Comparison of ENCODE assay signal across 8 cellular contexts in the genomic region with DNA sequence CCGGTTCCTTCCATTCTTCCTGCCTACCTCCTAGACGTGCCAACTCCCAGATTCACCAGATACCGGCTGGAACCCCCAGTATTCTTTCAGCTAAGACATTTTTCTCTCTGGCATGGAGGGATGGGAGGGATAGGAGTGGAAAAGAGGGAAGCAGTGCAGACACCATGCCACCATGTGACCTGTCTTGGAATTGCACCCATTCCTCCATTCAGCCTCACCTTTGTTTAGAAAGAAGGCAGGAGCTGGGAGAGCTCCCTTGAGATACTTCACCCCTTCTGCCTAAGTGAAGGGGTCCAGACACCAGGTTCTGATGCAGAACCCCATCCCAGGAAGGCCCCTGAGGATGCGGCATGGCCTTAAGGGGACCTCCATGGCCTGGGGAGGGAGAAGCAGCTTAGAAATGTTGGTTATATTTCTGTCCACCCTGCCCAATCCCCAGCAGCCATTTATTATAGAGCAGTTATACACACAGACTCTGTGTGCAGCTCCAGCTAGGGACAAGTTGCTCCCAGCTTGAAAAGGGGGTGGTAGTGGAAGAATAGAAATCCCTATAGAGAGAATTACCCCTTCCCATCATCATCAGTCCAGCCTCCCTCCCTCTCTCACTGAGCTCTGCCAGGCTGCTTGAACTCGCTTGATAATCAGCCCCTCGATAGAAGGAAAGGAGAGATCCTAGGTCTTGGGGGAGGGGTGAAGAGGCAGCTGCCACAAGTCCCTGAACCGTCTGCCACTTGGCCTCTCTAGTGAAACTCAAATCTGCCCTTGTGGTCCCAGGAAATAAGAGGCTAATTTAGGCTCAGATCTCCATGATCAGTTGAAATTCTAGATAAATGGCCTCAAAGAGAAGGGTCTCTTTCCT. TPM values are rescaled to one million over a fixed set of nuclear protein-coding genes. Genes with fewer than 3 reads are reported as not detected.
DNase-seq lines count a peak whose midpoint lies in the region; ATAC-seq and TF ChIP-seq lines count a peak whose summit lies in the region.

No MANE protein-coding gene starts in this region.

- peaks cover 26 to 31% of the 10 kb centered on the region in 2 donors for H3K36me3 ChIP-seq in ascending aorta
- H3K36me3 ChIP-seq in stomach smooth muscle (ENCODE audit: control insufficient read depth in 2 of 2, insufficient read depth in 2 of 2, low read length in 2 of 2), result peaks cover 14 to 26% of the 10 kb centered on the region in 2 donors

- H3K4me3 Mint-ChIP-seq in activated CD4-positive, alpha-beta T cell treated with anti-CD3 and anti-CD28 coated beads for 36 hours, result no peak overlapping the region
- H3K4me3 Mint-ChIP-seq in activated CD4-positive, alpha-beta T cell treated with anti-CD3 and anti-CD28 coated beads, Interleukin-2, amount 10 ng/mL, durations not matched to agents 7 days and 5 days, result no peak overlapping the region

- H3K27me3 ChIP-seq in ascending aorta (no peaks in the 10 kb centered on the region), stomach smooth muscle (ENCODE audit: control insufficient read depth in 1 of 2, insufficient read depth in 2 of 2, low read length in 2 of 2) (no peaks in the 10 kb centered on the region)

- intact Hi-C loops in activated CD4-positive, alpha-beta T cell treated with anti-CD3 and anti-CD28 coated beads for 36 hours (cut with DNase I, micrococcal nuclease), result no loop called here
- intact Hi-C loops in ascending aorta (cut with DNase I), result loop anchor here (1.0 to 10.0 kb wide), 10 partner anchors 95 to 1180 kb away; partner anchors contain the start of genes CCDC107, DNAI1, FAM219A and IL11RA

- peak; percentile 49 to 59 (median 54) for TF ChIP-seq CTCF in ascending aorta (IDR thresholded peaks at IDR 0.05)

- no peak for DNase-seq in activated CD4-positive, alpha-beta T cell treated with anti-CD3 and anti-CD28 coated beads for 36 hours
- DNase-seq in activated CD4-positive, alpha-beta T cell treated with anti-CD3 and anti-CD28 coated beads, Interleukin-2, amount 10 ng/mL, durations not matched to agents 7 days and 5 days, result no peak
- DNase-seq in NCI-H1694 (lab: John Stamatoyannopoulos, UW) (peak; percentile 68), ascending aorta (ENCODE audit: low spot score in 2 of 2) (peak in 1 of 2 donors; percentile 72), islet precursor cell (peak; percentile 78), RPMI8226 (no peak)

- H3K4me3 ChIP-seq in ascending aorta (peak overlapping the region; percentile 24 to 57), stomach smooth muscle (ENCODE audit: low read length in 2 of 2) (peak overlapping the region; percentile 26 to 57)

- no peaks in the 10 kb centered on the region for H3K27me3 Mint-ChIP-seq in activated CD4-positive, alpha-beta T cell treated with anti-CD3 and anti-CD28 coated beads for 36 hours
- no peaks in the 10 kb centered on the region for H3K27me3 Mint-ChIP-seq in activated CD4-positive, alpha-beta T cell treated with anti-CD3 and anti-CD28 coated beads, Interleukin-2, amount 10 ng/mL, durations not matched to agents 7 days and 5 days

- peaks cover 54% of the 10 kb centered on the region for H3K4me1 Mint-ChIP-seq in activated CD4-positive, alpha-beta T cell treated with anti-CD3 and anti-CD28 coated beads for 36 hours
- H3K4me1 Mint-ChIP-seq in activated CD4-positive, alpha-beta T cell treated with anti-CD3 and anti-CD28 coated beads, Interleukin-2, amount 10 ng/mL, durations not matched to agents 7 days and 5 days, result peaks cover 17% of the 10 kb centered on the region

- CTCF ChIA-PET in activated CD4-positive, alpha-beta T cell treated with anti-CD3 and anti-CD28 coated beads for 36 hours (lab: Charles Lee), result interaction anchor here (0.6 to 4.2 kb wide), 9 partner anchors 8 to 100 kb away, joined by 3 to 24 read pairs (median 4); no protein-coding TSS in a partner anchor
- CTCF ChIA-PET in activated CD4-positive, alpha-beta T cell treated with anti-CD3 and anti-CD28 coated beads, Interleukin-2, amount 10 ng/mL, durations not matched to agents 7 days and 5 days (lab: Charles Lee), result interaction anchor here (0.6 to 2.0 kb wide), 7 partner anchors 10 to 302 kb away, joined by 3 to 7 read pairs (median 3); partner anchors contain the start of gene PIGO

- H3K27ac Mint-ChIP-seq in activated CD4-positive, alpha-beta T cell treated with anti-CD3 and anti-CD28 coated beads for 36 hours, result peak overlapping the region; percentile 13
- no peak overlapping the region for H3K27ac Mint-ChIP-seq in activated CD4-positive, alpha-beta T cell treated with anti-CD3 and anti-CD28 coated beads, Interleukin-2, amount 10 ng/mL, durations not matched to agents 7 days and 5 days

- H3K27ac ChIP-seq in ascending aorta, result peak overlapping the region; percentile 98 to 100
- H3K27ac ChIP-seq in stomach smooth muscle (ENCODE audit: low read length), result peak overlapping the region; percentile 100

- no peaks in the 10 kb centered on the region for H3K9me3 ChIP-seq in ascending aorta
- H3K9me3 ChIP-seq in stomach smooth muscle (ENCODE audit: control insufficient read depth in 2 of 2, low read length in 2 of 2), result no peaks in the 10 kb centered on the region

- no peak for ATAC-seq in activated CD4-positive, alpha-beta T cell treated with anti-CD3 and anti-CD28 coated beads for 36 hours
- no peak for ATAC-seq in HG03457 (IDR thresholded peaks at IDR 0.05; ENCODE audit: unreplicated experiment)

- peak overlapping the region; percentile 87 to 93 for H3K9ac ChIP-seq in stomach smooth muscle (ENCODE audit: low read length in 2 of 2)

- H3K36me3 Mint-ChIP-seq in activated CD4-positive, alpha-beta T cell treated with anti-CD3 and anti-CD28 coated beads for 36 hours (ENCODE audit: low read depth), result peaks cover 8% of the 10 kb centered on the region
- no peaks in the 10 kb centered on the region for H3K36me3 Mint-ChIP-seq in activated CD4-positive, alpha-beta T cell treated with anti-CD3 and anti-CD28 coated beads, Interleukin-2, amount 10 ng/mL, durations not matched to agents 7 days and 5 days (ENCODE audit: low read depth)

- POLR2A ChIA-PET in activated CD4-positive, alpha-beta T cell treated with anti-CD3 and anti-CD28 coated beads for 36 hours (lab: Charles Lee), result interaction anchor here (0.6 kb wide), 1 partner anchor 19 kb away, joined by 3 read pairs; no protein-coding TSS in a partner anchor
- POLR2A ChIA-PET in activated CD4-positive, alpha-beta T cell treated with anti-CD3 and anti-CD28 coated beads, Interleukin-2, amount 10 ng/mL, durations not matched to agents 7 days and 5 days (lab: Charles Lee), result interaction anchor here (0.6 kb wide), 1 partner anchor 77 kb away, joined by 3 read pairs; no protein-coding TSS in a partner anchor

- peaks cover 19 to 48% of the 10 kb centered on the region in 2 donors for H3K4me1 ChIP-seq in ascending aorta
- H3K4me1 ChIP-seq in stomach smooth muscle (ENCODE audit: control insufficient read depth, insufficient read depth, low read length), result peaks cover 74% of the 10 kb centered on the region

- H3K9me3 Mint-ChIP-seq in activated CD4-positive, alpha-beta T cell treated with anti-CD3 and anti-CD28 coated beads for 36 hours (ENCODE audit: low read depth), result no peaks in the 10 kb centered on the region
- no peaks in the 10 kb centered on the region for H3K9me3 Mint-ChIP-seq in activated CD4-positive, alpha-beta T cell treated with anti-CD3 and anti-CD28 coated beads, Interleukin-2, amount 10 ng/mL, durations not matched to agents 7 days and 5 days

RNA-seq across cellular contexts. Expression of gene DNAJB5, which starts 5.1 kb away (rescaled TPM):
- total RNA-seq in activated CD4-positive, alpha-beta T cell treated with anti-CD3 and anti-CD28 coated beads for 36 hours, result 10 to 100 TPM; 10.3 to 11.3 TPM
- total RNA-seq in activated CD4-positive, alpha-beta T cell treated with anti-CD3 and anti-CD28 coated beads, Interleukin-2, amount 10 ng/mL, durations not matched to agents 7 days and 5 days, result 1 to 10 TPM; 3.5 to 4.6 TPM
- 40.8 TPM for total RNA-seq in ascending aorta

RNA-seq across cellular contexts. Expression of gene PHF24, which starts 36.6 kb away (rescaled TPM):
- total RNA-seq in activated CD4-positive, alpha-beta T cell treated with anti-CD3 and anti-CD28 coated beads for 36 hours, result under 1 TPM; 0.09 to 0.18 TPM
- total RNA-seq in activated CD4-positive, alpha-beta T cell treated with anti-CD3 and anti-CD28 coated beads, Interleukin-2, amount 10 ng/mL, durations not matched to agents 7 days and 5 days, result not detected
- not detected for total RNA-seq in ascending aorta

Comparison
In these comparisons a context has a peak if more than half of its experiments do, and no peak if none do; other contexts are left out.
1. DNase-seq: peak in NCI-H1694 (single experiment) and islet precursor cell (single experiment); none in activated CD4-positive, alpha-beta T cell treated with anti-CD3 and anti-CD28 coated beads for 36 hours (single experiment), activated CD4-positive, alpha-beta T cell treated with anti-CD3 and anti-CD28 coated beads, Interleukin-2, amount 10 ng/mL, durations not matched to agents 7 days and 5 days (single experiment) and RPMI8226 (single experiment).